Comparison of ENCODE assay signal across 8 cellular contexts in the genomic region with DNA sequence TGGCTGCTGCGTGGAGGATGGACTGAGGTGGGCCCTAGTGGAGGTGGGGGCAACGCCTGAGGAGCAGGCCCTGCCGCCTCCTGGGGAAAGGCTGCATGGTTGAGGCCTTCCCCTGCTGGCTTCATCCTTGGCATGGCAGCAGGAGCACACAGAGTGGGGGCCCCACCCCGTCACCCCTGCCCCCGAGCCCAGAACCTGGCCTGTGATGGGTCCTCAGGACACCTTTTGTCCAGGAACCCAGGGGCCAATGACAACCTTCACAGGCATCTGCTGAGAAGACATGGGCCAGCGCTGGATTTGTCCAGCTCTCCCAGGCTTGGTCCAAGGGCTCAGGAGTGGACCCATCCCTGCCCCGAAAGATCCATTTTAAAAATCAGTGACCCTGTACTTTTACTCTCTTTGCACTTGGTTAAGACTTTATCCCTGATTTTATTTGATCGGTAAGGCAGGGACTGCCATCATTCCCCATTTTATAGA. TPM values are rescaled to one million over a fixed set of nuclear protein-coding genes. Genes with fewer than 3 reads are reported as not detected.
A peak's percentile ranks its signal among the peaks of the same experiment; 100 is the strongest.
DNase-seq lines count a peak whose midpoint lies in the region; ATAC-seq and TF ChIP-seq lines count a peak whose summit lies in the region.
"Had no signal": no experiment of that assay in that cellular context is flagged by ENCODE, and none has a peak within 500 bp of the region (broad histone marks: within the 10 kb centered on the region; RNA-seq: fewer than 3 reads in every experiment).

No MANE protein-coding gene starts in this region.

- H3K23me2 ChIP-seq in H9 (ENCODE audit: insufficient read length, low read depth, low read length, poor library complexity, severe bottlenecking) = peaks cover 10% of the 10 kb centered on the region

- no peaks in the 10 kb centered on the region for H3K27me3 ChIP-seq in H9 (ENCODE audit: insufficient read depth, low read length)
- H3K27me3 ChIP-seq in iPS-15b (ENCODE audit: control insufficient read depth, insufficient read depth, low read length) = no peaks in the 10 kb centered on the region

- peaks cover 26% of the 10 kb centered on the region for H3K36me3 ChIP-seq in iPS-15b (ENCODE audit: control insufficient read depth, insufficient read depth, low read length)

- H3K27ac ChIP-seq in H9 (ENCODE audit: insufficient read length, low read depth, low read length) = no peak overlapping the region
- H3K27ac ChIP-seq in skin epidermis = peak overlapping the region in 18 of 21 experiments; percentile 21 to 91 (median 81)

- H4K20me1 ChIP-seq in H9 (ENCODE audit: control insufficient read depth, insufficient read depth, insufficient read length) = no peaks in the 10 kb centered on the region

- H3K79me1 ChIP-seq in H9 (ENCODE audit: insufficient read depth, low read depth, low read length, poor library complexity, severe bottlenecking) = no peaks in the 10 kb centered on the region

- no peak overlapping the region for H2AK5ac ChIP-seq in H9 (ENCODE audit: insufficient read length, low read length)

- H3K79me2 ChIP-seq in H9 (ENCODE audit: insufficient read depth, low read length) = no peaks in the 10 kb centered on the region; the same call in 1 of the 2 replicates

- H4K91ac ChIP-seq in H9 (ENCODE audit: insufficient read length, low read depth, low read length) = no peak overlapping the region

- H3K36me3 Mint-ChIP-seq in H9 (ENCODE audit: insufficient read depth in 1 of 3, low read depth in 3 of 3) = peaks cover 12 to 39% (median 32%) of the 10 kb centered on the region in 3 experiments; a peak in 6 of 7 replicates
- H3K36me3 Mint-ChIP-seq in activated CD4-positive, alpha-beta memory T cell treated with anti-CD3 and anti-CD28 coated beads for 36 hours = peaks cover 23% of the 10 kb centered on the region

- no peak overlapping the region for H3K23ac ChIP-seq in H9 (ENCODE audit: insufficient read length, low read depth, low read length)

- H3K4me3 ChIP-seq in iPS-15b (ENCODE audit: low read depth, low read length) (peak overlapping the region; percentile 63), skin epidermis (peak overlapping the region in 6 of 7 experiments; percentile 16 to 30 (median 26))

- peaks cover 3% of the 10 kb centered on the region for H3K4me1 ChIP-seq in H9 (ENCODE audit: insufficient read depth, low read length)
- H3K4me1 ChIP-seq in iPS-15b (ENCODE audit: control insufficient read depth, insufficient read depth, low read length) = peaks cover 5% of the 10 kb centered on the region

- peak overlapping the region in 1 of 3 experiments; percentile 61; a peak in 2 of 7 replicates for H3K27ac Mint-ChIP-seq in H9
- no peak overlapping the region for H3K27ac Mint-ChIP-seq in activated CD4-positive, alpha-beta memory T cell treated with anti-CD3 and anti-CD28 coated beads for 36 hours

- intact Hi-C loops in activated CD4-positive, alpha-beta memory T cell treated with anti-CD3 and anti-CD28 coated beads for 36 hours (cut with micrococcal nuclease) = no loop called here

- no peak overlapping the region for H3K56ac ChIP-seq in H9 (ENCODE audit: insufficient read length, low read depth, low read length)

- H3K18ac ChIP-seq in H9 (ENCODE audit: insufficient read length, low read depth, low read length) = no peak overlapping the region

- H3K27me3 Mint-ChIP-seq in H9 (ENCODE audit: low read depth) = no peaks in the 10 kb centered on the region; the same call in 1 of the 2 replicates
- H3K27me3 Mint-ChIP-seq in activated CD4-positive, alpha-beta memory T cell treated with anti-CD3 and anti-CD28 coated beads for 36 hours = no peaks in the 10 kb centered on the region

- DNase-seq in H9 (no peak), DMS79 treated with DMSO at 0.1 percent for 48 hours (lab: John Stamatoyannopoulos, UW) (no peak), midbrain (lab: John Stamatoyannopoulos, UW) (no peak)
- DNase-seq in activated CD4-positive, alpha-beta memory T cell treated with anti-CD3 and anti-CD28 coated beads for 36 hours = no peak

- no peak overlapping the region for H2AFZ ChIP-seq in H9 (ENCODE audit: low read length)

- WGBS in H9 (ENCODE audit: extremely low coverage, insufficient read length, low lambda C conversion rate) = no CpG with 5 or more reads among the region's 8 CpGs

- peaks cover 14 to 26% of the 10 kb centered on the region in 2 experiments for H3K4me1 Mint-ChIP-seq in H9
- peaks cover 19% of the 10 kb centered on the region for H3K4me1 Mint-ChIP-seq in activated CD4-positive, alpha-beta memory T cell treated with anti-CD3 and anti-CD28 coated beads for 36 hours (ENCODE audit: low read depth)

- TF ChIP-seq CTCF in H9 (conservative IDR thresholded peaks at IDR 0.05) = no peak

- H2BK5ac ChIP-seq in H9 (ENCODE audit: insufficient read length, low read length) = no peak overlapping the region

- H2BK15ac ChIP-seq in H9 (ENCODE audit: low read depth, low read length) = no peak overlapping the region

- no peak overlapping the region for H4K8ac ChIP-seq in H9 (replicated peaks; ENCODE audit: insufficient read length, low read depth, low read length)

- no peak overlapping the region for H3K9ac ChIP-seq in H9 (ENCODE audit: extremely low read depth, insufficient read length, low read length)
- no peak overlapping the region for H3K9ac ChIP-seq in iPS-15b (ENCODE audit: low read depth, low read length)

- no peak overlapping the region for H3K4ac ChIP-seq in H9 (ENCODE audit: low read depth, low read length)

- no peak overlapping the region for H2BK120ac ChIP-seq in H9 (ENCODE audit: low read depth, low read length, poor library complexity, severe bottlenecking)

- H3K14ac ChIP-seq in H9 (ENCODE audit: insufficient read depth, low read length) = no peak overlapping the region

- H2BK20ac ChIP-seq in H9 (ENCODE audit: low read depth, low read length, poor library complexity, severe bottlenecking) = no peak overlapping the region

- no peak for ATAC-seq in HG03442 (IDR thresholded peaks at IDR 0.05; ENCODE audit: unreplicated experiment)

- peak overlapping the region; percentile 66 to 70 for H3K4me3 Mint-ChIP-seq in H9
- peak overlapping the region; percentile 43 for H3K4me3 Mint-ChIP-seq in activated CD4-positive, alpha-beta memory T cell treated with anti-CD3 and anti-CD28 coated beads for 36 hours

- CTCF ChIA-PET in activated CD4-positive, alpha-beta memory T cell treated with anti-CD3 and anti-CD28 coated beads for 36 hours (lab: Charles Lee) = interaction anchor here (2.9 kb wide), 1 partner anchor 57 kb away, joined by 8 read pairs; no protein-coding TSS in a partner anchor

- no peaks in the 10 kb centered on the region for H3K9me3 Mint-ChIP-seq in H9
- peaks cover 6% of the 10 kb centered on the region for H3K9me3 Mint-ChIP-seq in activated CD4-positive, alpha-beta memory T cell treated with anti-CD3 and anti-CD28 coated beads for 36 hours

- POLR2A ChIA-PET in activated CD4-positive, alpha-beta memory T cell treated with anti-CD3 and anti-CD28 coated beads for 36 hours (lab: Charles Lee) = no interaction called here

- H4K5ac ChIP-seq in H9 (ENCODE audit: insufficient read length, low read depth, low read length) = no peak overlapping the region

- no peak overlapping the region for H2BK12ac ChIP-seq in H9 (ENCODE audit: insufficient read length, low read depth, low read length)

- no peak overlapping the region for H3T11ph ChIP-seq in H9 (ENCODE audit: low read length)

- peak overlapping the region; percentile 65 for H3K4me2 ChIP-seq in H9 (ENCODE audit: insufficient read depth, insufficient read length, low read length)

- H3K9me3 ChIP-seq in H9 (ENCODE audit: control insufficient read depth, low read depth, low read length) (no peaks in the 10 kb centered on the region), iPS-15b (ENCODE audit: control insufficient read depth, insufficient read depth, low read length) (no peaks in the 10 kb centered on the region)

RNA-seq across cellular contexts. Expression of a gene that starts 0.6 kb away (rescaled TPM):
- 19.9 and 20.9 TPM in 2 replicates for total RNA-seq in H9 (2021)
- 1 to 10 TPM; 9.5 to 9.7 TPM for total RNA-seq in activated CD4-positive, alpha-beta memory T cell treated with anti-CD3 and anti-CD28 coated beads for 36 hours

RNA-seq across cellular contexts. Expression of a gene that starts 14.0 kb away (rescaled TPM):
- total RNA-seq in H9 (2021) = 60.9 and 62.9 TPM in 2 replicates
- total RNA-seq in activated CD4-positive, alpha-beta memory T cell treated with anti-CD3 and anti-CD28 coated beads for 36 hours = 10 to 100 TPM; 33.9 to 34.8 TPM

RNA-seq across cellular contexts. Expression of a gene that starts 25.6 kb away (rescaled TPM):
- 85.9 TPM in 2 replicates for total RNA-seq in H9 (2021)
- total RNA-seq in activated CD4-positive, alpha-beta memory T cell treated with anti-CD3 and anti-CD28 coated beads for 36 hours = 10 to 100 TPM; 46.6 to 48.4 TPM

RNA-seq across cellular contexts. Expression of a gene that starts 54.8 kb away (rescaled TPM):
- 0.22 and 0.35 TPM in 2 replicates for total RNA-seq in H9 (2021)
- total RNA-seq in activated CD4-positive, alpha-beta memory T cell treated with anti-CD3 and anti-CD28 coated beads for 36 hours = not detected
- total RNA-seq: pulmonary artery endothelial cell had no signal
